Comparison of ENCODE assay signal across 17 cellular contexts in the genomic region with DNA sequence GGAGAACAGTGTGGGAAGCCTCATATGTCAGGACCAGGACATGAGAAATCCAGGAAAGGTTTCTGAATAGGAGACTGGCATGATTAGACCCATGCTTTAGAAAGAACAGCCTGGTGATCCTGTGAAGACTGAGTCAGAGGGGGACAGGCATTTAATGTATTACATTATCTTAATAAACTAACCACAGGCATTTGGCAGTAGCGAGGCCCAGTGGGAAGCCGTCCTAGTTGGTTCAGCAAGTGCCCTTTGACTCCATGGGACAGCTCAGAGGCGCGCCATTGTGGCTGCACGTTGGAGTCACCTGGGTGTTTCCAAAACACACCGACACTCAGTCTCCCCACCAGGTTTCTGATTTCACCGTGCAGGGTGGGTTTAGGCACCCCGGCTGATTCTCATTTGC.
DNase-seq lines count a peak whose midpoint lies in the region; ATAC-seq and TF ChIP-seq lines count a peak whose summit lies in the region.
"Had no signal": no experiment of that assay in that cellular context is flagged by ENCODE, and none has a peak within 500 bp of the region (broad histone marks: within the 10 kb centered on the region; RNA-seq: fewer than 3 reads in every experiment).

No MANE protein-coding gene starts in this region.

- no peaks in the 10 kb centered on the region for H3K36me3 ChIP-seq in mammary epithelial cell (ENCODE audit: insufficient read depth, low read length)
- H3K36me3 ChIP-seq in left lung = no peaks in the 10 kb centered on the region
- no peaks in the 10 kb centered on the region for H3K36me3 ChIP-seq in upper lobe of right lung

- H3K9me3 ChIP-seq in mammary epithelial cell (replicated peaks; ENCODE audit: insufficient read depth, low read length) = no peaks in the 10 kb centered on the region
- no peaks in the 10 kb centered on the region for H3K9me3 ChIP-seq in left lung
- H3K9me3 ChIP-seq in upper lobe of right lung = no peaks in the 10 kb centered on the region

- no peak overlapping the region for H3K4me2 ChIP-seq in mammary epithelial cell (ENCODE audit: insufficient read depth, low read depth, low read length)

- H3K79me2 ChIP-seq in mammary epithelial cell (ENCODE audit: insufficient read depth, low read length) = no peaks in the 10 kb centered on the region

- TF ChIP-seq CTCF in AG09319 (IDR thresholded peaks at IDR 0.05; ENCODE audit: low read depth, low read length) (no peak), mammary epithelial cell (conservative IDR thresholded peaks at IDR 0.05 in 1 of 2, IDR thresholded peaks at IDR 0.05 in 1 of 2; ENCODE audit: extremely low read depth in 1 of 2, insufficient read depth in 1 of 2, low read depth in 1 of 2, low read length in 2 of 2) (no peak), left lung (IDR thresholded peaks at IDR 0.05) (no peak), upper lobe of right lung (IDR thresholded peaks at IDR 0.05) (no peak)

- H4K20me1 ChIP-seq in mammary epithelial cell (ENCODE audit: insufficient read depth, low read length) = no peaks in the 10 kb centered on the region

- no peaks in the 10 kb centered on the region for H3K36me3 Mint-ChIP-seq in activated CD4-positive, alpha-beta T cell treated with anti-CD3 and anti-CD28 coated beads, Interleukin-2, amount 10 ng/mL, durations not matched to agents 7 days and 5 days (ENCODE audit: low read depth)
- H3K36me3 Mint-ChIP-seq: activated naive CD8-positive, alpha-beta T cell treated with anti-CD3 and anti-CD28 coated beads, Interleukin-2, amount 10 ng/mL, durations not matched to agents 7 days and 5 days; CD8-positive, alpha-beta T cell had no signal

- H3K27ac Mint-ChIP-seq in activated CD4-positive, alpha-beta T cell treated with anti-CD3 and anti-CD28 coated beads, Interleukin-2, amount 10 ng/mL, durations not matched to agents 7 days and 5 days = no peak overlapping the region
- no peak overlapping the region for H3K27ac Mint-ChIP-seq in stimulated activated naive CD8-positive, alpha-beta T cell treated with anti-CD3 and anti-CD28 coated beads, Interleukin-15, amount 100 ng/mL, for 72 hours
- H3K27ac Mint-ChIP-seq: activated naive CD8-positive, alpha-beta T cell treated with anti-CD3 and anti-CD28 coated beads, Interleukin-2, amount 10 ng/mL, durations not matched to agents 7 days and 5 days; CD8-positive, alpha-beta T cell; endodermal cell had no signal

- H3K4me3 Mint-ChIP-seq in activated CD4-positive, alpha-beta T cell treated with anti-CD3 and anti-CD28 coated beads, Interleukin-2, amount 10 ng/mL, durations not matched to agents 7 days and 5 days = no peak overlapping the region
- H3K4me3 Mint-ChIP-seq in stimulated activated naive CD8-positive, alpha-beta T cell treated with anti-CD3 and anti-CD28 coated beads, Interleukin-15, amount 100 ng/mL, for 72 hours = no peak overlapping the region
- H3K4me3 Mint-ChIP-seq: activated naive CD8-positive, alpha-beta T cell treated with anti-CD3 and anti-CD28 coated beads, Interleukin-2, amount 10 ng/mL, durations not matched to agents 7 days and 5 days; CD8-positive, alpha-beta T cell; endodermal cell; neural crest cell had no signal

- no peak overlapping the region for H3K9ac ChIP-seq in mammary epithelial cell (ENCODE audit: insufficient read depth, low read length)

- H3K9me3 Mint-ChIP-seq in activated CD4-positive, alpha-beta T cell treated with anti-CD3 and anti-CD28 coated beads, Interleukin-2, amount 10 ng/mL, durations not matched to agents 7 days and 5 days = no peaks in the 10 kb centered on the region
- no peaks in the 10 kb centered on the region for H3K9me3 Mint-ChIP-seq in stimulated activated naive CD8-positive, alpha-beta T cell treated with anti-CD3 and anti-CD28 coated beads, Interleukin-15, amount 100 ng/mL, for 72 hours
- H3K9me3 Mint-ChIP-seq: activated naive CD8-positive, alpha-beta T cell treated with anti-CD3 and anti-CD28 coated beads, Interleukin-2, amount 10 ng/mL, durations not matched to agents 7 days and 5 days; CD8-positive, alpha-beta T cell; endodermal cell; neural crest cell had no signal

- intact Hi-C loops in mammary epithelial cell (cut with micrococcal nuclease) (no loop called here), left lung (cut with DNase I) (no loop called here), upper lobe of right lung (cut with DNase I) (no loop called here)

- no peak overlapping the region for H3K27ac ChIP-seq in mammary epithelial cell (ENCODE audit: insufficient read depth, low read depth, low read length)
- no peak overlapping the region for H3K27ac ChIP-seq in left lung
- no peak overlapping the region for H3K27ac ChIP-seq in upper lobe of right lung

- peak; percentile 16 for ATAC-seq in left lung
- ATAC-seq in stimulated activated naive CD8-positive, alpha-beta T cell treated with anti-CD3 and anti-CD28 coated beads, Interleukin-15, amount 100 ng/mL, for 72 hours = no peak
- no peak for ATAC-seq in upper lobe of right lung
- ATAC-seq: CD8-positive, alpha-beta T cell; stimulated activated naive CD8-positive, alpha-beta T cell treated with anti-CD3 and anti-CD28 coated beads, Interleukin-15, Interleukin-2, amounts not matched to agents 100 U/mL and 50 U/mL, for 24 hours had no signal

- POLR2A ChIA-PET in activated CD4-positive, alpha-beta T cell treated with anti-CD3 and anti-CD28 coated beads, Interleukin-2, amount 10 ng/mL, durations not matched to agents 7 days and 5 days (lab: Charles Lee) = no interaction called here

- dilution Hi-C loops in mammary epithelial cell (cut with HindIII; ENCODE audit: low sequenced_read_pairs) = no loop called here

- peak; percentile 11 for DNase-seq in AG09319 (ENCODE audit: extremely low read depth, low read depth)
- peak; percentile 30 for DNase-seq in HT-29 (ENCODE audit: low spot score)
- peak; percentile 85 for DNase-seq in mammary epithelial cell
- no peak for DNase-seq in left lung
- no peak for DNase-seq in activated CD4-positive, alpha-beta T cell treated with anti-CD3 and anti-CD28 coated beads, Interleukin-2, amount 10 ng/mL, durations not matched to agents 7 days and 5 days
- DNase-seq in stimulated activated naive CD8-positive, alpha-beta T cell treated with anti-CD3 and anti-CD28 coated beads, Interleukin-15, amount 100 ng/mL, for 72 hours = no peak
- no peak for DNase-seq in occipital lobe (lab: John Stamatoyannopoulos, UW)
- no peak for DNase-seq in upper lobe of right lung
- DNase-seq: activated CD4-positive, alpha-beta T cell treated with anti-CD3 and anti-CD28 coated beads, Interleukin-2, amount 50 U/mL, for 48 hours; activated naive CD8-positive, alpha-beta T cell treated with anti-CD3 and anti-CD28 coated beads, Interleukin-2, amount 10 ng/mL, durations not matched to agents 7 days and 5 days; CD8-positive, alpha-beta T cell; endodermal cell; MV-4-11; NCI-H526; stimulated activated naive CD8-positive, alpha-beta T cell treated with anti-CD3 and anti-CD28 coated beads, Interleukin-15, Interleukin-2, amounts not matched to agents 100 U/mL and 50 U/mL, for 24 hours; SW 1271 had no signal

- no peaks in the 10 kb centered on the region for H3K4me1 Mint-ChIP-seq in activated CD4-positive, alpha-beta T cell treated with anti-CD3 and anti-CD28 coated beads, Interleukin-2, amount 10 ng/mL, durations not matched to agents 7 days and 5 days
- no peaks in the 10 kb centered on the region for H3K4me1 Mint-ChIP-seq in stimulated activated naive CD8-positive, alpha-beta T cell treated with anti-CD3 and anti-CD28 coated beads, Interleukin-15, amount 100 ng/mL, for 72 hours
- H3K4me1 Mint-ChIP-seq: activated naive CD8-positive, alpha-beta T cell treated with anti-CD3 and anti-CD28 coated beads, Interleukin-2, amount 10 ng/mL, durations not matched to agents 7 days and 5 days had no signal

- 57% methylated on average over 7 of the region's 8 CpGs for WGBS in mammary epithelial cell (ENCODE audit: low coverage, missing lambda C conversion rate)

- peaks cover 11% of the 10 kb centered on the region for H3K4me1 ChIP-seq in mammary epithelial cell (ENCODE audit: insufficient read depth, low read length)
- H3K4me1 ChIP-seq in left lung = no peaks in the 10 kb centered on the region
- H3K4me1 ChIP-seq in upper lobe of right lung = no peaks in the 10 kb centered on the region

- CTCF ChIA-PET in mammary epithelial cell (lab: Charles Lee; ENCODE audit: low non-redundant PET) = no interaction called here
- CTCF ChIA-PET in activated CD4-positive, alpha-beta T cell treated with anti-CD3 and anti-CD28 coated beads, Interleukin-2, amount 10 ng/mL, durations not matched to agents 7 days and 5 days (lab: Charles Lee) = no interaction called here

- no peak overlapping the region for H3K4me3 ChIP-seq in mammary epithelial cell (replicated peaks in 1 of 3; ENCODE audit: insufficient read depth in 1 of 3, low read depth in 2 of 3, low read length in 3 of 3)
- H3K4me3 ChIP-seq in left lung = no peak overlapping the region
- H3K4me3 ChIP-seq in upper lobe of right lung = no peak overlapping the region

- no peaks in the 10 kb centered on the region for H3K27me3 Mint-ChIP-seq in activated CD4-positive, alpha-beta T cell treated with anti-CD3 and anti-CD28 coated beads, Interleukin-2, amount 10 ng/mL, durations not matched to agents 7 days and 5 days
- no peaks in the 10 kb centered on the region for H3K27me3 Mint-ChIP-seq in stimulated activated naive CD8-positive, alpha-beta T cell treated with anti-CD3 and anti-CD28 coated beads, Interleukin-15, amount 100 ng/mL, for 72 hours

- in situ Hi-C loops in mammary epithelial cell (cut with MboI; ENCODE audit: low sequenced_read_pairs in 2 of 2) = no loop called here

- peaks cover 3% of the 10 kb centered on the region for H3K27me3 ChIP-seq in mammary epithelial cell (ENCODE audit: insufficient read depth, low read length)
- H3K27me3 ChIP-seq in left lung = no peaks in the 10 kb centered on the region
- no peaks in the 10 kb centered on the region for H3K27me3 ChIP-seq in upper lobe of right lung

- no peak overlapping the region for H2AFZ ChIP-seq in mammary epithelial cell (ENCODE audit: low read depth, low read length)

- no TSS peak for BruUV-seq in mammary epithelial cell (replicated peaks; lab: Mats Ljungman, UMichigan)

Comparison
In these comparisons a context has a peak if more than half of its experiments do, and no peak if none do; other contexts are left out.
1. DNase-seq: peak in AG09319 (single experiment), HT-29 (single experiment) and mammary epithelial cell (single experiment); none in left lung (0 of 2), activated CD4-positive, alpha-beta T cell treated with anti-CD3 and anti-CD28 coated beads, Interleukin-2, amount 10 ng/mL, durations not matched to agents 7 days and 5 days (single experiment), stimulated activated naive CD8-positive, alpha-beta T cell treated with anti-CD3 and anti-CD28 coated beads, Interleukin-15, amount 100 ng/mL, for 72 hours (0 of 2), occipital lobe (single experiment) and upper lobe of right lung (single experiment).